16 cellular contexts compared by ENCODE assay signal in the genomic region with DNA sequence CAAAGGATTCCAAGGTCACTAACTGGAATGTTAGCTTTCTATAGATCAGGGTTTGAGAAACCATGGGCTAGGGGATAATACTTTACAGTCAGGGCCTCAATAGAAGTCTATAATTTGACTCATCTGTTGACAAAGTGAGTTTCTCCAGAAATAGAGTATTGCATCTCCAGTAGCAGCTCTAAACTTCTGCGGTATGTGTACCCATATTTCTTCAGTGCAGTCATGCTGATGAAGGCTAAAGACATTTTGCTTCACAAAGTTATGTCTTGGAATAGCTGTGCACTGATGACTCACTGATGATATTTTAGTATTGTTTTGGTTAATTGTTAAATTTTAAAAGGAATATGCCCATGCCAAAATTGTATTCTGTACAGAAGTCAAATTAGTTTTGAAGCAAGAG.
DNase-seq lines count a peak whose midpoint lies in the region; ATAC-seq and TF ChIP-seq lines count a peak whose summit lies in the region.
"Had no signal": no experiment of that assay in that cellular context is flagged by ENCODE, and none has a peak within 500 bp of the region (broad histone marks: within the 10 kb centered on the region; RNA-seq: fewer than 3 reads in every experiment).

No MANE protein-coding gene starts in this region.

- peaks cover 3% of the 10 kb centered on the region for H3K9me3 Mint-ChIP-seq in natural killer cell treated with Interleukin-12 subunit alpha and Interleukin-12 subunit beta and Interleukin-15 and Interleukin-18, amount 100 ng/mL, for 72 hours

- no peak for TF ChIP-seq POLR2A in ovary (IDR thresholded peaks at IDR 0.05)

- no peaks in the 10 kb centered on the region for H3K4me1 ChIP-seq in ovary (ENCODE audit: insufficient read depth)
- H3K4me1 ChIP-seq: lower lobe of right lung, parathyroid adenoma had no signal

- no peak for TF ChIP-seq CTCF in ovary (IDR thresholded peaks at IDR 0.05)

- DNase-seq in EH (ENCODE audit: low read depth): peak; percentile 6
- peak; percentile 3 for DNase-seq in MG63
- peak; percentile 1 for DNase-seq in dermis blood vessel endothelial cell
- peak; percentile 48 for DNase-seq in non-pigmented ciliary epithelial cell (ENCODE audit: low read depth)
- no peak for DNase-seq in natural killer cell treated with Interleukin-12 subunit alpha and Interleukin-12 subunit beta and Interleukin-15 and Interleukin-18, amount 100 ng/mL, for 72 hours (ENCODE audit: low spot score)
- no peak for DNase-seq in ovary
- DNase-seq: C1 segment of cervical spinal cord, glutamatergic neuron, lower lobe of right lung, NCI-H2227 treated with DMSO at 0.1 percent for 48 hours, small intestine had no signal

- no peak overlapping the region for H3K27ac Mint-ChIP-seq in natural killer cell treated with Interleukin-12 subunit alpha and Interleukin-12 subunit beta and Interleukin-15 and Interleukin-18, amount 100 ng/mL, for 72 hours

- ATAC-seq in natural killer cell treated with Interleukin-12 subunit alpha and Interleukin-12 subunit beta and Interleukin-15 and Interleukin-18, amount 100 ng/mL, for 72 hours: no peak
- ATAC-seq in GM21515 (IDR thresholded peaks at IDR 0.05; ENCODE audit: unreplicated experiment) (no peak), GM21529 (IDR thresholded peaks at IDR 0.05; ENCODE audit: unreplicated experiment) (no peak)
- ATAC-seq: lower lobe of right lung had no signal

- no peaks in the 10 kb centered on the region for H3K36me3 ChIP-seq in MG63
- no peaks in the 10 kb centered on the region for H3K36me3 ChIP-seq in ovary
- H3K36me3 ChIP-seq: HAP-1, lower lobe of right lung, thoracic aorta had no signal

- intact Hi-C loops in ovary (cut with DNase I): no loop called here

- TF ChIP-seq EP300 in ovary (IDR thresholded peaks at IDR 0.05): no peak

- H3K27me3 Mint-ChIP-seq in natural killer cell treated with Interleukin-12 subunit alpha and Interleukin-12 subunit beta and Interleukin-15 and Interleukin-18, amount 100 ng/mL, for 72 hours: peaks cover 0 to 3% of the 10 kb centered on the region in 2 donors

- H3K9me3 ChIP-seq in MG63 (no peaks in the 10 kb centered on the region), ovary (no peaks in the 10 kb centered on the region)
- H3K9me3 ChIP-seq: HAP-1, lower lobe of right lung, thoracic aorta had no signal

- H3K4me3 ChIP-seq in MG63 (no peak overlapping the region), ovary (no peak overlapping the region)
- H3K4me3 ChIP-seq: HAP-1, lower lobe of right lung, thoracic aorta had no signal

- no peak overlapping the region for H3K4me3 Mint-ChIP-seq in natural killer cell treated with Interleukin-12 subunit alpha and Interleukin-12 subunit beta and Interleukin-15 and Interleukin-18, amount 100 ng/mL, for 72 hours

- peaks cover 3% of the 10 kb centered on the region for H3K36me3 Mint-ChIP-seq in natural killer cell treated with Interleukin-12 subunit alpha and Interleukin-12 subunit beta and Interleukin-15 and Interleukin-18, amount 100 ng/mL, for 72 hours

- H3K27ac ChIP-seq in ovary: no peak overlapping the region
- H3K27ac ChIP-seq: lower lobe of right lung, parathyroid adenoma, thoracic aorta had no signal

- H3K4me1 Mint-ChIP-seq in natural killer cell treated with Interleukin-12 subunit alpha and Interleukin-12 subunit beta and Interleukin-15 and Interleukin-18, amount 100 ng/mL, for 72 hours (ENCODE audit: low read depth in 2 of 2): no peaks in the 10 kb centered on the region

- 61 to 65% (median 63%) methylated on average over 1 of the region's 1 CpG for WGBS in ovary, 3 donors

- H3K27me3 ChIP-seq in MG63 (no peaks in the 10 kb centered on the region), ovary (no peaks in the 10 kb centered on the region)

Comparison
In these comparisons a context has a peak if more than half of its experiments do, and no peak if none do; other contexts are left out.
1. DNase-seq: peak in EH (single experiment), MG63 (single experiment), dermis blood vessel endothelial cell (single experiment) and non-pigmented ciliary epithelial cell (single experiment); none in natural killer cell treated with Interleukin-12 subunit alpha and Interleukin-12 subunit beta and Interleukin-15 and Interleukin-18, amount 100 ng/mL, for 72 hours (single experiment) and ovary (0 of 5).